ENCODE assay signal across 27 cellular contexts in the genomic region with DNA sequence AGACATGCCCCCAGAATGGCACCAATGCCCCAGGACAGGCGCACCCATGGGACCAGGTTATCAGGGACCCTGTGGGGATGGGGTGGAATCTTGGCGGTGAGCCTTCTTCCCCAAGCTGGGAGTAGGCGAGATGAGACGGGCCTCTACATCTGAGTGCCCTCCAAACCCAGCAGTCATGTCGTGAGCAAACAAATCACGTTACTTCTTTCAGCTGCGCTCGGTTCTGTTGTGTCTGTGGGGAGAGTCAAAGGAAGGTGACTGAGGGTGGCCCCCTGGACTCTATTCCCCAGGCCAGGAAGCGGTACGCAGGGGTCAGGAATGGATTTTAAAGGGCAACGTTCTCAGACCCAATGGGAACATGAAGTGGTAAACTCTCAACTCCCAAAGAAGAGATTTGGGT. TPM values are rescaled to one million over a fixed set of nuclear protein-coding genes. Genes with fewer than 3 reads are reported as not detected.
DNase-seq lines count a peak whose midpoint lies in the region; ATAC-seq lines count a peak whose summit lies in the region.
"Had no signal": no experiment of that assay in that cellular context is flagged by ENCODE, and none has a peak within 500 bp of the region (broad histone marks: within the 10 kb centered on the region; RNA-seq: fewer than 3 reads in every experiment).

No MANE protein-coding gene starts in this region.

- DNase-seq in cardiac septum (ENCODE audit: low spot score) (peak; percentile 58), left cardiac atrium (no peak)
- DNase-seq: 8988T; ACHN; AML-193; BE2C; C1 segment of cervical spinal cord; Caco-2; Calu3; CD4-positive, alpha-beta memory T cell; CD4-positive, alpha-beta T cell; CD4-positive, CD25-positive, alpha-beta regulatory T cell; CD8-positive, alpha-beta memory T cell; CD8-positive, alpha-beta T cell; COR-L47; DMS 273 treated with DMSO at 0.1 percent for 48 hours; DMS153; DMS53; DMS79; DMS79 treated with DMSO at 0.1 percent for 48 hours; DND-41; EL had no signal

- no peak for ATAC-seq in left cardiac atrium
- ATAC-seq: A549; CD8-positive, alpha-beta T cell had no signal

- intact Hi-C loops in cardiac septum (cut with DNase I) (no loop called here), left cardiac atrium (cut with DNase I) (no loop called here)

RNA-seq across cellular contexts. Expression of gene GOLGA6L2, which starts 2.8 kb away (rescaled TPM):
- total RNA-seq in cardiac septum (not detected), left cardiac atrium (not detected)
- total RNA-seq: A172; A673; B cell; Caco-2; Calu3; CD4-positive, alpha-beta memory T cell; CD4-positive, alpha-beta T cell; CD4-positive, CD25-positive, alpha-beta regulatory T cell; CD8-positive, alpha-beta memory T cell; CD8-positive, alpha-beta T cell; Daoy had no signal
